Comparison of ENCODE assay signal across 1 cellular context in the genomic region with DNA sequence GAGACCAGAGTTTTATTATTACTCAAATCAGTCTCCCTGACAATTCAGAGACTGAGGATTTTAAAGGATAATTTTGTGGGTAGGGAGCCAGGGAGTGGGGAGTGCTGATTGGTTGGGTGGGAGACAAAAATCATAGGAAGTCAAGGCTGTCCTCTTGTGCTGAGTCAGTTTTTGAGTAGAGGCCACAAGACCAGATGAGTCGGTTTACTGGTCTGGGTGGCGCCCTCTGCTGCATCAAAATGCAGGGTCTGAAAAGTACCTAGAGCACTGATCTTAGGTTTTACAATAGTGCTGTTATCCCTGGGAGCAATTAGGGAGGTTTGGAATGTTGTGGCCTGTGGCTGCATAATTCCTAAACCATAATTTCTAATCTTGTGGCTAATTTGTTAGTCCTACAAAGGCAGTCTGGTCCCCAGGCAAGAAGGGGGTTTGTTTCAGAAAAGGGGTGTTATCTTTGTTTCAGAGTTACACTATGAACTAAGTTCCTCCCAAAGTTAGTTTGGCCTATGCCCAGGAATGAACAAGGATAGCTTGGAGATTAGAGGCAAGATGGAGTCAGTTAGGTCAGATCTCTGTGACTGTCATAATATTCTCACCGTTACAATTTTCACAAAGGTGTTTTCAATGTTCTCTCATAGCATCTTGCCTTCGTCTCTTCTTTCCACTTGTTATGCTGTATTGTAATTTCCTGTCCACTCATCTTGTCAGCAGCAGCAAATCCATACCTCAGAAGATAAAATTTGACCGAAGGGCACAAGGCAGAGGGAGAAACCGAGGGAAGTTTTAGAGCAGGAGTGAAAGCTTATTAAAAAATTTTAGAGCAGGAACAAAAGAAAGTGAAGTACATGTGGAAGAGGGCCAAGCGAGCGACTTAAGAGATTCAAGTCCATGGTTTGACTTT.
A peak's percentile ranks its signal among the peaks of the same experiment; 100 is the strongest.
TF ChIP-seq lines count a peak whose summit lies in the region.

No MANE protein-coding gene starts in this region.

TF ChIP-seq in K562, 482 proteins besides CTCF, POLR2A, EP300 and RAD21 (continued from another document and continues in another):
- TF ChIP-seq, protein P1, sequence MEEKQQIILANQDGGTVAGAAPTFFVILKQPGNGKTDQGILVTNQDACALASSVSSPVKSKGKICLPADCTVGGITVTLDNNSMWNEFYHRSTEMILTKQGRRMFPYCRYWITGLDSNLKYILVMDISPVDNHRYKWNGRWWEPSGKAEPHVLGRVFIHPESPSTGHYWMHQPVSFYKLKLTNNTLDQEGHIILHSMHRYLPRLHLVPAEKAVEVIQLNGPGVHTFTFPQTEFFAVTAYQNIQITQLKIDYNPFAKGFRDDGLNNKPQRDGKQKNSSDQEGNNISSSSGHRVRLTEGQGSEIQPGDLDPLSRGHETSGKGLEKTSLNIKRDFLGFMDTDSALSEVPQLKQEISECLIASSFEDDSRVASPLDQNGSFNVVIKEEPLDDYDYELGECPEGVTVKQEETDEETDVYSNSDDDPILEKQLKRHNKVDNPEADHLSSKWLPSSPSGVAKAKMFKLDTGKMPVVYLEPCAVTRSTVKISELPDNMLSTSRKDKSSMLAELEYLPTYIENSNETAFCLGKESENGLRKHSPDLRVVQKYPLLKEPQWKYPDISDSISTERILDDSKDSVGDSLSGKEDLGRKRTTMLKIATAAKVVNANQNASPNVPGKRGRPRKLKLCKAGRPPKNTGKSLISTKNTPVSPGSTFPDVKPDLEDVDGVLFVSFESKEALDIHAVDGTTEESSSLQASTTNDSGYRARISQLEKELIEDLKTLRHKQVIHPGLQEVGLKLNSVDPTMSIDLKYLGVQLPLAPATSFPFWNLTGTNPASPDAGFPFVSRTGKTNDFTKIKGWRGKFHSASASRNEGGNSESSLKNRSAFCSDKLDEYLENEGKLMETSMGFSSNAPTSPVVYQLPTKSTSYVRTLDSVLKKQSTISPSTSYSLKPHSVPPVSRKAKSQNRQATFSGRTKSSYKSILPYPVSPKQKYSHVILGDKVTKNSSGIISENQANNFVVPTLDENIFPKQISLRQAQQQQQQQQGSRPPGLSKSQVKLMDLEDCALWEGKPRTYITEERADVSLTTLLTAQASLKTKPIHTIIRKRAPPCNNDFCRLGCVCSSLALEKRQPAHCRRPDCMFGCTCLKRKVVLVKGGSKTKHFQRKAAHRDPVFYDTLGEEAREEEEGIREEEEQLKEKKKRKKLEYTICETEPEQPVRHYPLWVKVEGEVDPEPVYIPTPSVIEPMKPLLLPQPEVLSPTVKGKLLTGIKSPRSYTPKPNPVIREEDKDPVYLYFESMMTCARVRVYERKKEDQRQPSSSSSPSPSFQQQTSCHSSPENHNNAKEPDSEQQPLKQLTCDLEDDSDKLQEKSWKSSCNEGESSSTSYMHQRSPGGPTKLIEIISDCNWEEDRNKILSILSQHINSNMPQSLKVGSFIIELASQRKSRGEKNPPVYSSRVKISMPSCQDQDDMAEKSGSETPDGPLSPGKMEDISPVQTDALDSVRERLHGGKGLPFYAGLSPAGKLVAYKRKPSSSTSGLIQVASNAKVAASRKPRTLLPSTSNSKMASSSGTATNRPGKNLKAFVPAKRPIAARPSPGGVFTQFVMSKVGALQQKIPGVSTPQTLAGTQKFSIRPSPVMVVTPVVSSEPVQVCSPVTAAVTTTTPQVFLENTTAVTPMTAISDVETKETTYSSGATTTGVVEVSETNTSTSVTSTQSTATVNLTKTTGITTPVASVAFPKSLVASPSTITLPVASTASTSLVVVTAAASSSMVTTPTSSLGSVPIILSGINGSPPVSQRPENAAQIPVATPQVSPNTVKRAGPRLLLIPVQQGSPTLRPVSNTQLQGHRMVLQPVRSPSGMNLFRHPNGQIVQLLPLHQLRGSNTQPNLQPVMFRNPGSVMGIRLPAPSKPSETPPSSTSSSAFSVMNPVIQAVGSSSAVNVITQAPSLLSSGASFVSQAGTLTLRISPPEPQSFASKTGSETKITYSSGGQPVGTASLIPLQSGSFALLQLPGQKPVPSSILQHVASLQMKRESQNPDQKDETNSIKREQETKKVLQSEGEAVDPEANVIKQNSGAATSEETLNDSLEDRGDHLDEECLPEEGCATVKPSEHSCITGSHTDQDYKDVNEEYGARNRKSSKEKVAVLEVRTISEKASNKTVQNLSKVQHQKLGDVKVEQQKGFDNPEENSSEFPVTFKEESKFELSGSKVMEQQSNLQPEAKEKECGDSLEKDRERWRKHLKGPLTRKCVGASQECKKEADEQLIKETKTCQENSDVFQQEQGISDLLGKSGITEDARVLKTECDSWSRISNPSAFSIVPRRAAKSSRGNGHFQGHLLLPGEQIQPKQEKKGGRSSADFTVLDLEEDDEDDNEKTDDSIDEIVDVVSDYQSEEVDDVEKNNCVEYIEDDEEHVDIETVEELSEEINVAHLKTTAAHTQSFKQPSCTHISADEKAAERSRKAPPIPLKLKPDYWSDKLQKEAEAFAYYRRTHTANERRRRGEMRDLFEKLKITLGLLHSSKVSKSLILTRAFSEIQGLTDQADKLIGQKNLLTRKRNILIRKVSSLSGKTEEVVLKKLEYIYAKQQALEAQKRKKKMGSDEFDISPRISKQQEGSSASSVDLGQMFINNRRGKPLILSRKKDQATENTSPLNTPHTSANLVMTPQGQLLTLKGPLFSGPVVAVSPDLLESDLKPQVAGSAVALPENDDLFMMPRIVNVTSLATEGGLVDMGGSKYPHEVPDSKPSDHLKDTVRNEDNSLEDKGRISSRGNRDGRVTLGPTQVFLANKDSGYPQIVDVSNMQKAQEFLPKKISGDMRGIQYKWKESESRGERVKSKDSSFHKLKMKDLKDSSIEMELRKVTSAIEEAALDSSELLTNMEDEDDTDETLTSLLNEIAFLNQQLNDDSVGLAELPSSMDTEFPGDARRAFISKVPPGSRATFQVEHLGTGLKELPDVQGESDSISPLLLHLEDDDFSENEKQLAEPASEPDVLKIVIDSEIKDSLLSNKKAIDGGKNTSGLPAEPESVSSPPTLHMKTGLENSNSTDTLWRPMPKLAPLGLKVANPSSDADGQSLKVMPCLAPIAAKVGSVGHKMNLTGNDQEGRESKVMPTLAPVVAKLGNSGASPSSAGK (IDR thresholded peaks at IDR 0.05): no peak
- TF ChIP-seq MAFK (IDR thresholded peaks at IDR 0.05; ENCODE audit: low read length): peak; percentile 79
- no peak for TF ChIP-seq ZNF696 (CRISPR knock-in tag; conservative IDR thresholded peaks at IDR 0.05)
- no peak for TF ChIP-seq OTX1 (CRISPR knock-in tag; IDR thresholded peaks at IDR 0.05)
- TF ChIP-seq POLR2B (IDR thresholded peaks at IDR 0.05; ENCODE audit: low read depth, partially characterized antibody): no peak
- no peak for TF ChIP-seq CHCHD3 (CRISPR knock-in tag; IDR thresholded peaks at IDR 0.05)
- TF ChIP-seq FOXK1 (CRISPR knock-in tag; IDR thresholded peaks at IDR 0.05; ENCODE audit: borderline replicate concordance): no peak
- no peak for TF ChIP-seq RUNX1 (IDR thresholded peaks at IDR 0.05; ENCODE audit: low read depth)
- TF ChIP-seq, protein P2, sequence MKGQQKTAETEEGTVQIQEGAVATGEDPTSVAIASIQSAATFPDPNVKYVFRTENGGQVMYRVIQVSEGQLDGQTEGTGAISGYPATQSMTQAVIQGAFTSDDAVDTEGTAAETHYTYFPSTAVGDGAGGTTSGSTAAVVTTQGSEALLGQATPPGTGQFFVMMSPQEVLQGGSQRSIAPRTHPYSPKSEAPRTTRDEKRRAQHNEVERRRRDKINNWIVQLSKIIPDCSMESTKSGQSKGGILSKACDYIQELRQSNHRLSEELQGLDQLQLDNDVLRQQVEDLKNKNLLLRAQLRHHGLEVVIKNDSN (CRISPR knock-in tag; IDR thresholded peaks at IDR 0.05): no peak
- no peak for TF ChIP-seq CTBP1 (IDR thresholded peaks at IDR 0.05; ENCODE audit: borderline replicate concordance)
- TF ChIP-seq, protein P3, sequence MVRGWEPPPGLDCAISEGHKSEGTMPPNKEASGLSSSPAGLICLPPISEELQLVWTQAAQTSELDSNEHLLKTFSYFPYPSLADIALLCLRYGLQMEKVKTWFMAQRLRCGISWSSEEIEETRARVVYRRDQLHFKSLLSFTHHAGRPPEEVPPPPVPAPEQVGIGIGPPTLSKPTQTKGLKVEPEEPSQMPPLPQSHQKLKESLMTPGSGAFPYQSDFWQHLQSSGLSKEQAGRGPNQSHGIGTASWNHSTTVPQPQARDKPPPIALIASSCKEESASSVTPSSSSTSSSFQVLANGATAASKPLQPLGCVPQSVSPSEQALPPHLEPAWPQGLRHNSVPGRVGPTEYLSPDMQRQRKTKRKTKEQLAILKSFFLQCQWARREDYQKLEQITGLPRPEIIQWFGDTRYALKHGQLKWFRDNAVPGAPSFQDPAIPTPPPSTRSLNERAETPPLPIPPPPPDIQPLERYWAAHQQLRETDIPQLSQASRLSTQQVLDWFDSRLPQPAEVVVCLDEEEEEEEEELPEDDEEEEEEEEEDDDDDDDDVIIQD (CRISPR knock-in tag; IDR thresholded peaks at IDR 0.05): no peak
- no peak for TF ChIP-seq GTF2E2 (tag; IDR thresholded peaks at IDR 0.05)
- no peak for TF ChIP-seq CBX1 (IDR thresholded peaks at IDR 0.05; ENCODE audit: low read depth)
- no peak for TF ChIP-seq ZNF146 (CRISPR knock-in tag; IDR thresholded peaks at IDR 0.05; ENCODE audit: unreplicated experiment)
- no peak for TF ChIP-seq KLF1 (tag; IDR thresholded peaks at IDR 0.05)
- TF ChIP-seq JUNB (CRISPR knock-in tag; conservative IDR thresholded peaks at IDR 0.05): no peak
- no peak for TF ChIP-seq CREBBP (IDR thresholded peaks at IDR 0.05; ENCODE audit: low read depth, low read length)
- TF ChIP-seq U2AF2 (optimal IDR thresholded peaks at IDR 0.05; ENCODE audit: low read depth, low read length): no peak
- TF ChIP-seq ZEB2 (IDR thresholded peaks at IDR 0.05): no peak
- TF ChIP-seq MCM7 (IDR thresholded peaks at IDR 0.05): no peak
- TF ChIP-seq ZNF217 (CRISPR knock-in tag; IDR thresholded peaks at IDR 0.05): no peak
- TF ChIP-seq, protein P4, sequence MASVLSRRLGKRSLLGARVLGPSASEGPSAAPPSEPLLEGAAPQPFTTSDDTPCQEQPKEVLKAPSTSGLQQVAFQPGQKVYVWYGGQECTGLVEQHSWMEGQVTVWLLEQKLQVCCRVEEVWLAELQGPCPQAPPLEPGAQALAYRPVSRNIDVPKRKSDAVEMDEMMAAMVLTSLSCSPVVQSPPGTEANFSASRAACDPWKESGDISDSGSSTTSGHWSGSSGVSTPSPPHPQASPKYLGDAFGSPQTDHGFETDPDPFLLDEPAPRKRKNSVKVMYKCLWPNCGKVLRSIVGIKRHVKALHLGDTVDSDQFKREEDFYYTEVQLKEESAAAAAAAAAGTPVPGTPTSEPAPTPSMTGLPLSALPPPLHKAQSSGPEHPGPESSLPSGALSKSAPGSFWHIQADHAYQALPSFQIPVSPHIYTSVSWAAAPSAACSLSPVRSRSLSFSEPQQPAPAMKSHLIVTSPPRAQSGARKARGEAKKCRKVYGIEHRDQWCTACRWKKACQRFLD (CRISPR knock-in tag; IDR thresholded peaks at IDR 0.05): peak; percentile 59; the same call in 1 of the 2 replicates
- TF ChIP-seq CBFA2T2 (conservative IDR thresholded peaks at IDR 0.05): no peak
- TF ChIP-seq SUPT5H (IDR thresholded peaks at IDR 0.05): no peak
- TF ChIP-seq ZFP1 (CRISPR knock-in tag; IDR thresholded peaks at IDR 0.05): no peak
- TF ChIP-seq ZNF830 (CRISPR knock-in tag; IDR thresholded peaks at IDR 0.05): no peak
- TF ChIP-seq SMC3 (conservative IDR thresholded peaks at IDR 0.05; ENCODE audit: insufficient read depth, low read depth, low read length): peak; percentile 40
- no peak for TF ChIP-seq ZNF695 (CRISPR knock-in tag; IDR thresholded peaks at IDR 0.05)
- no peak for TF ChIP-seq RFX5 (IDR thresholded peaks at IDR 0.05; ENCODE audit: low read depth, low read length)
- TF ChIP-seq, protein P5, sequence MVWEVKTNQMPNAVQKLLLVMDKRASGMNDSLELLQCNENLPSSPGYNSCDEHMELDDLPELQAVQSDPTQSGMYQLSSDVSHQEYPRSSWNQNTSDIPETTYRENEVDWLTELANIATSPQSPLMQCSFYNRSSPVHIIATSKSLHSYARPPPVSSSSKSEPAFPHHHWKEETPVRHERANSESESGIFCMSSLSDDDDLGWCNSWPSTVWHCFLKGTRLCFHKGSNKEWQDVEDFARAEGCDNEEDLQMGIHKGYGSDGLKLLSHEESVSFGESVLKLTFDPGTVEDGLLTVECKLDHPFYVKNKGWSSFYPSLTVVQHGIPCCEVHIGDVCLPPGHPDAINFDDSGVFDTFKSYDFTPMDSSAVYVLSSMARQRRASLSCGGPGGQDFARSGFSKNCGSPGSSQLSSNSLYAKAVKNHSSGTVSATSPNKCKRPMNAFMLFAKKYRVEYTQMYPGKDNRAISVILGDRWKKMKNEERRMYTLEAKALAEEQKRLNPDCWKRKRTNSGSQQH (CRISPR knock-in tag; IDR thresholded peaks at IDR 0.05): no peak
- TF ChIP-seq ZNF766 (CRISPR knock-in tag; conservative IDR thresholded peaks at IDR 0.05): peak; percentile 46; the same call in 1 of the 2 replicates
- TF ChIP-seq HNRNPH1 (optimal IDR thresholded peaks at IDR 0.05; ENCODE audit: low read depth, low read length): no peak
- TF ChIP-seq, protein P6, sequence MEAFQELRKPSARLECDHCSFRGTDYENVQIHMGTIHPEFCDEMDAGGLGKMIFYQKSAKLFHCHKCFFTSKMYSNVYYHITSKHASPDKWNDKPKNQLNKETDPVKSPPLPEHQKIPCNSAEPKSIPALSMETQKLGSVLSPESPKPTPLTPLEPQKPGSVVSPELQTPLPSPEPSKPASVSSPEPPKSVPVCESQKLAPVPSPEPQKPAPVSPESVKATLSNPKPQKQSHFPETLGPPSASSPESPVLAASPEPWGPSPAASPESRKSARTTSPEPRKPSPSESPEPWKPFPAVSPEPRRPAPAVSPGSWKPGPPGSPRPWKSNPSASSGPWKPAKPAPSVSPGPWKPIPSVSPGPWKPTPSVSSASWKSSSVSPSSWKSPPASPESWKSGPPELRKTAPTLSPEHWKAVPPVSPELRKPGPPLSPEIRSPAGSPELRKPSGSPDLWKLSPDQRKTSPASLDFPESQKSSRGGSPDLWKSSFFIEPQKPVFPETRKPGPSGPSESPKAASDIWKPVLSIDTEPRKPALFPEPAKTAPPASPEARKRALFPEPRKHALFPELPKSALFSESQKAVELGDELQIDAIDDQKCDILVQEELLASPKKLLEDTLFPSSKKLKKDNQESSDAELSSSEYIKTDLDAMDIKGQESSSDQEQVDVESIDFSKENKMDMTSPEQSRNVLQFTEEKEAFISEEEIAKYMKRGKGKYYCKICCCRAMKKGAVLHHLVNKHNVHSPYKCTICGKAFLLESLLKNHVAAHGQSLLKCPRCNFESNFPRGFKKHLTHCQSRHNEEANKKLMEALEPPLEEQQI (IDR thresholded peaks at IDR 0.05): 0 out of 2 replicates have a peak, but pooled peaks have one; percentile 25
- TF ChIP-seq ZZZ3 (IDR thresholded peaks at IDR 0.05): no peak
- no peak for TF ChIP-seq SP1 (CRISPR knock-in tag; IDR thresholded peaks at IDR 0.05)
- TF ChIP-seq RBM34 (IDR thresholded peaks at IDR 0.05; ENCODE audit: borderline replicate concordance, insufficient read depth, low read length): no peak
- TF ChIP-seq MCM3 (IDR thresholded peaks at IDR 0.05): no peak
- TF ChIP-seq, protein P7, sequence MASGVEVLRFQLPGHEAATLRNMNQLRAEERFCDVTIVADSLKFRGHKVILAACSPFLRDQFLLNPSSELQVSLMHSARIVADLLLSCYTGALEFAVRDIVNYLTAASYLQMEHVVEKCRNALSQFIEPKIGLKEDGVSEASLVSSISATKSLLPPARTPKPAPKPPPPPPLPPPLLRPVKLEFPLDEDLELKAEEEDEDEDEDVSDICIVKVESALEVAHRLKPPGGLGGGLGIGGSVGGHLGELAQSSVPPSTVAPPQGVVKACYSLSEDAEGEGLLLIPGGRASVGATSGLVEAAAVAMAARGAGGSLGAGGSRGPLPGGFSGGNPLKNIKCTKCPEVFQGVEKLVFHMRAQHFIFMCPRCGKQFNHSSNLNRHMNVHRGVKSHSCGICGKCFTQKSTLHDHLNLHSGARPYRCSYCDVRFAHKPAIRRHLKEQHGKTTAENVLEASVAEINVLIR (CRISPR knock-in tag; IDR thresholded peaks at IDR 0.05): no peak
- peak; percentile 9; the same call in 1 of the 2 replicates for TF ChIP-seq HCFC1 (IDR thresholded peaks at IDR 0.05; ENCODE audit: low read depth, low read length)
- TF ChIP-seq FOXJ2 (tag; IDR thresholded peaks at IDR 0.05): no peak
